7 cellular contexts compared by ENCODE assay signal in genomic region chr9:134065720-134066419, GRCh38. TPM values are rescaled to one million over a fixed set of nuclear protein-coding genes. Genes with fewer than 3 reads are reported as not detected.
DNase-seq lines count a peak whose midpoint lies in the region; ATAC-seq and TF ChIP-seq lines count a peak whose summit lies in the region.

No MANE protein-coding gene starts in this region.

- H3K27ac ChIP-seq in endodermal cell (ENCODE audit: low read depth, low read length) = no peak overlapping the region
- peak overlapping the region; percentile 77 for H3K27ac ChIP-seq in naive thymus-derived CD4-positive, alpha-beta T cell (ENCODE audit: low read depth, low read length)
- peak overlapping the region; percentile 62 for H3K27ac ChIP-seq in subcutaneous abdominal adipose tissue (ENCODE audit: low read depth, low read length)

- TF ChIP-seq CTCF in endodermal cell (conservative IDR thresholded peaks at IDR 0.05) (no peak), omental fat pad (IDR thresholded peaks at IDR 0.05) (no peak)

- peaks cover 22% of the 10 kb centered on the region for H3K27me3 Mint-ChIP-seq in endodermal cell (ENCODE audit: insufficient read depth)
- peaks cover 3 to 21% (median 5%) of the 10 kb centered on the region in 5 donors for H3K27me3 Mint-ChIP-seq in naive thymus-derived CD4-positive, alpha-beta T cell

- CTCF ChIA-PET in naive thymus-derived CD4-positive, alpha-beta T cell (lab: Charles Lee) = no interaction called here

- H3K27me3 ChIP-seq in endodermal cell (ENCODE audit: control insufficient read depth, insufficient read depth, low read length, poor library complexity, severe bottlenecking) (peaks cover 19% of the 10 kb centered on the region), subcutaneous abdominal adipose tissue (ENCODE audit: control insufficient read depth in 5 of 5, insufficient read depth in 4 of 5, low read length in 5 of 5) (peaks cover 0 to 4% (median 2%) of the 10 kb centered on the region in 5 donors)
- peaks cover 0 to 4% of the 10 kb centered on the region in 2 donors for H3K27me3 ChIP-seq in naive thymus-derived CD4-positive, alpha-beta T cell (ENCODE audit: control insufficient read depth in 2 of 2, insufficient read depth in 2 of 2, low read length in 2 of 2)

- peak overlapping the region; percentile 87 for H3K27ac Mint-ChIP-seq in endodermal cell
- H3K27ac Mint-ChIP-seq in naive thymus-derived CD4-positive, alpha-beta T cell = peak overlapping the region; percentile 74 to 94 (median 88)

- DNase-seq in M059J (ENCODE audit: low read depth) = peak; percentile 72
- DNase-seq in activated CD4-positive, alpha-beta T cell treated with anti-CD3 and anti-CD28 coated beads, Interleukin-2, amount 50 U/mL, for 4 hours = peak; percentile 51
- DNase-seq in endodermal cell = peak; percentile 62
- peak in 8 of 9 donors; percentile 24 to 65 (median 50) for DNase-seq in naive thymus-derived CD4-positive, alpha-beta T cell
- DNase-seq in omental fat pad (ENCODE audit: low spot score) = no peak

- peaks cover 2% of the 10 kb centered on the region for H3K9me3 Mint-ChIP-seq in endodermal cell
- no peaks in the 10 kb centered on the region for H3K9me3 Mint-ChIP-seq in naive thymus-derived CD4-positive, alpha-beta T cell

- H3K9me3 ChIP-seq in endodermal cell (ENCODE audit: control insufficient read depth, low read length) (no peaks in the 10 kb centered on the region), subcutaneous abdominal adipose tissue (ENCODE audit: control insufficient read depth in 5 of 5, low read length in 5 of 5) (no peaks in the 10 kb centered on the region)
- no peaks in the 10 kb centered on the region for H3K9me3 ChIP-seq in naive thymus-derived CD4-positive, alpha-beta T cell (ENCODE audit: control insufficient read depth in 2 of 3, low read length in 3 of 3)

- peak overlapping the region; percentile 82 for H3K4me3 Mint-ChIP-seq in endodermal cell
- H3K4me3 Mint-ChIP-seq in naive thymus-derived CD4-positive, alpha-beta T cell = peak overlapping the region; percentile 88 to 97 (median 91)

- peaks cover 10% of the 10 kb centered on the region for H3K36me3 Mint-ChIP-seq in endodermal cell (ENCODE audit: low read depth)
- no peaks in the 10 kb centered on the region for H3K36me3 Mint-ChIP-seq in naive thymus-derived CD4-positive, alpha-beta T cell

- H3K4me1 Mint-ChIP-seq in endodermal cell = peaks cover 19% of the 10 kb centered on the region
- H3K4me1 Mint-ChIP-seq in naive thymus-derived CD4-positive, alpha-beta T cell = peaks cover 26 to 60% (median 37%) of the 10 kb centered on the region in 7 donors

- peaks cover 8% of the 10 kb centered on the region for H3K36me3 ChIP-seq in endodermal cell (ENCODE audit: control insufficient read depth, insufficient read depth, low read length)
- no peaks in the 10 kb centered on the region for H3K36me3 ChIP-seq in naive thymus-derived CD4-positive, alpha-beta T cell (ENCODE audit: control insufficient read depth in 2 of 3, insufficient read depth in 3 of 3, low read length in 3 of 3)
- H3K36me3 ChIP-seq in subcutaneous abdominal adipose tissue (ENCODE audit: control insufficient read depth in 5 of 5, insufficient read depth in 5 of 5, low read length in 5 of 5) = no peaks in the 10 kb centered on the region

- peak; percentile 36 for ATAC-seq in GM18517 (IDR thresholded peaks at IDR 0.05; ENCODE audit: unreplicated experiment)
- no peak for ATAC-seq in naive thymus-derived CD4-positive, alpha-beta T cell
- no peak for ATAC-seq in omental fat pad (ENCODE audit: low FRiP score)

- 33 to 48% methylated on average over 5 to 23 of the region's 23 CpGs for WGBS in endodermal cell (ENCODE audit: insufficient coverage in 1 of 2, insufficient read length in 1 of 2), 2 experiments

- H3K4me3 ChIP-seq in endodermal cell (ENCODE audit: low read length) (peak overlapping the region; percentile 91), subcutaneous abdominal adipose tissue (ENCODE audit: low read depth in 1 of 5, low read length in 5 of 5) (peak overlapping the region; percentile 68 to 84 (median 74))
- H3K4me3 ChIP-seq in naive thymus-derived CD4-positive, alpha-beta T cell (ENCODE audit: low read length) = peak overlapping the region; percentile 84

- H3K9ac ChIP-seq in endodermal cell (ENCODE audit: extremely low read depth, low read length, poor library complexity, severe bottlenecking) = peak overlapping the region; percentile 87
- H3K9ac ChIP-seq in subcutaneous abdominal adipose tissue (ENCODE audit: low read length in 5 of 5) = peak overlapping the region; percentile 44 to 88 (median 78)

- H3K4me1 ChIP-seq in endodermal cell (ENCODE audit: control insufficient read depth, insufficient read depth, low read length) (peaks cover 2% of the 10 kb centered on the region), subcutaneous abdominal adipose tissue (ENCODE audit: control insufficient read depth in 5 of 5, insufficient read depth in 5 of 5, low read length in 5 of 5) (peaks cover 8 to 64% (median 57%) of the 10 kb centered on the region in 5 donors)
- peaks cover 21 to 26% of the 10 kb centered on the region in 2 donors for H3K4me1 ChIP-seq in naive thymus-derived CD4-positive, alpha-beta T cell (ENCODE audit: control insufficient read depth in 2 of 2, insufficient read depth in 2 of 2, low read length in 2 of 2)

- POLR2A ChIA-PET in naive thymus-derived CD4-positive, alpha-beta T cell (lab: Charles Lee) = interaction anchor here (0.5 to 1.4 kb wide), 4 partner anchors 17 to 70 kb away, joined by 3 to 10 read pairs (median 4); partner anchors contain the start of gene WDR5

- intact Hi-C loops in naive thymus-derived CD4-positive, alpha-beta T cell (cut with micrococcal nuclease) = loop anchor here (2.0 to 10.0 kb wide), 6 partner anchors 336 to 1895 kb away; partner anchors contain the start of genes MED22 (in 1 of the 2), RALGDS (in 1 of the 2), RPL7A (in 1 of the 2) and TSC1 (in 1 of the 2)

RNA-seq across cellular contexts. Expression of gene BRD3, which starts 2.0 kb away (rescaled TPM):
- 4.6 and 5.5 TPM in 2 replicates for total RNA-seq in M059J (2014; rRNA removed; shearing (Covaris generic))
- total RNA-seq in endodermal cell (100 to 1,000 TPM in 1 of 2 donors, 10 to 100 TPM in 1; 92.3 to 103 TPM), omental fat pad (10 to 100 TPM; 13.7 to 39.9 (median 18.7) TPM)
- polyA plus RNA-seq in endodermal cell (2013, experiment 1 of 2) = 61.9 TPM
- 57.3 TPM for polyA plus RNA-seq in endodermal cell (2013, experiment 2 of 2)
- 10 to 100 TPM; 29.0 to 49.7 (median 40.4) TPM for total RNA-seq in naive thymus-derived CD4-positive, alpha-beta T cell
- 10 to 100 TPM; 12.4 to 36.4 TPM for polyA plus RNA-seq in naive thymus-derived CD4-positive, alpha-beta T cell

RNA-seq across cellular contexts. Expression of gene BRD3OS, which starts 40.6 kb away (rescaled TPM):
- total RNA-seq in M059J (2014; rRNA removed; shearing (Covaris generic)) = 22.7 and 32.3 TPM in 2 replicates
- total RNA-seq in endodermal cell (10 to 100 TPM; 19.0 to 26.5 TPM), omental fat pad (10 to 100 TPM in 2 of 4 donors, 1 to 10 TPM in 2; 8.8 to 18.3 (median 12.9) TPM)
- 24.2 TPM for polyA plus RNA-seq in endodermal cell (2013, experiment 1 of 2)
- 19.7 TPM for polyA plus RNA-seq in endodermal cell (2013, experiment 2 of 2)
- 10 to 100 TPM in 3 of 5 experiments, 1 to 10 TPM in 2; 8.3 to 19.3 (median 12.7) TPM for total RNA-seq in naive thymus-derived CD4-positive, alpha-beta T cell
- polyA plus RNA-seq in naive thymus-derived CD4-positive, alpha-beta T cell = 10 to 100 TPM; 22.1 to 28.1 TPM
